Comparison of ENCODE assay signal across 13 cellular contexts in the genomic region with DNA sequence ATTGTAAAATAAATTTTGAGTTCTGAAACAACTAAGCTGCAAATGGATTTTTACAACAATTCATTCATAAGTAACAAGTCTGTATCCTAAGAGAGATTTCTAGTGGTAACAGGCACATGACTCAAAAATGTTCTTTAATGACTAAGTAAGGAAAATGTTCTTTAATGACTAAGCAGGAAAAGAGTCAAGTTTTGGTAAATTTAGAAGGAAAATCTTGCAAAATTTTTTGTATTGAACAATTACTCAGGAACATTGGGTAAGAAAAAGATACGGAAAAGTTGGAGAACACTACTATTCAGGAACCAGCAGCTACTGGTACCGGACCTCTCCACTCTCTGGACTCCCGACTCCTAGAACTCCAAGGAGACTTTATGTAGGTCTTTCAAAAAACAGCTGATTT. TPM values are rescaled to one million over a fixed set of nuclear protein-coding genes. Genes with fewer than 3 reads are reported as not detected.
DNase-seq lines count a peak whose midpoint lies in the region; ATAC-seq, FAIRE-seq and TF ChIP-seq lines count a peak whose summit lies in the region.
"Had no signal": no experiment of that assay in that cellular context is flagged by ENCODE, and none has a peak within 500 bp of the region (broad histone marks: within the 10 kb centered on the region; RNA-seq: fewer than 3 reads in every experiment).

No MANE protein-coding gene starts in this region.

- no peaks in the 10 kb centered on the region for H3K9me3 Mint-ChIP-seq in HFFc6
- H3K9me3 Mint-ChIP-seq: T-helper 2 cell treated with Interferon-gamma antibody and Interleukin-4, amounts not matched to agents 5 μg/mL and 100 μg/mL, for 36 hours had no signal

- peaks cover 35% of the 10 kb centered on the region for H3K36me3 Mint-ChIP-seq in HFFc6 (ENCODE audit: low read depth)

- no peak for ATAC-seq in activated CD4-positive, CD25-positive, alpha-beta regulatory T cell treated with anti-CD3 and anti-CD28 coated beads, Interleukin-2, amount 50 U/mL, for 24 hours
- ATAC-seq in left ventricle myocardium superior = no peak
- ATAC-seq: activated CD8-positive, alpha-beta memory T cell treated with anti-CD3 and anti-CD28 coated beads, Interleukin-2, amount 10 ng/mL, durations not matched to agents 7 days and 5 days had no signal

- no peak overlapping the region for H3K4me3 ChIP-seq in bronchial epithelial cell (ENCODE audit: low read depth, low read length)
- H3K4me3 ChIP-seq: BLaER1 treated with 17β-estradiol and CSF1 and Interleukin-3, amounts not matched to agents 10 nM and 100 nM had no signal

- no peak for FAIRE-seq in bronchial epithelial cell (lab: Jason Lieb, UNC)

- H3K27me3 ChIP-seq in bronchial epithelial cell (ENCODE audit: control insufficient read depth, insufficient read depth, low read length) = no peaks in the 10 kb centered on the region
- H3K27me3 ChIP-seq: BLaER1 treated with 17β-estradiol and CSF1 and Interleukin-3, amounts not matched to agents 10 nM and 100 nM had no signal

- in situ Hi-C loops in ACHN (cut with HindIII; ENCODE audit: low pct_ligation_motif_present, low pct_unique_long_range_greater_than_20kb, low sequenced_read_pairs) = no loop called here

- intact Hi-C loops in left ventricle myocardium superior (cut with micrococcal nuclease) = no loop called here

- TF ChIP-seq CTCF in HFFc6 (IDR thresholded peaks at IDR 0.05) = no peak
- no peak for TF ChIP-seq CTCF in bronchial epithelial cell (IDR thresholded peaks at IDR 0.05; ENCODE audit: insufficient read depth, low read length, severe bottlenecking)

- H3K4me3 Mint-ChIP-seq in HFFc6 = peak overlapping the region; percentile 81
- H3K4me3 Mint-ChIP-seq: activated CD8-positive, alpha-beta memory T cell treated with anti-CD3 and anti-CD28 coated beads, Interleukin-2, amount 10 ng/mL, durations not matched to agents 7 days and 5 days; T-helper 2 cell treated with Interferon-gamma antibody and Interleukin-4, amounts not matched to agents 5 μg/mL and 100 μg/mL, for 36 hours had no signal

- peak; percentile 67 for DNase-seq in A172 (ENCODE audit: low spot score)
- DNase-seq in HFFc6 = peak; percentile 83
- DNase-seq in bronchial epithelial cell (ENCODE audit: low read depth) = peak; percentile 77
- DNase-seq in kidney glomerular epithelial cell (lab: John Stamatoyannopoulos, UW) = peak; percentile 12
- no peak for DNase-seq in ACHN
- no peak for DNase-seq in NCI-H69 (lab: John Stamatoyannopoulos, UW)
- DNase-seq in left ventricle myocardium superior = no peak
- DNase-seq: activated CD8-positive, alpha-beta memory T cell treated with anti-CD3 and anti-CD28 coated beads, Interleukin-2, amount 10 ng/mL, durations not matched to agents 7 days and 5 days; glutamatergic neuron; NCI-H1417 treated with DMSO at 0.1 percent for 48 hours had no signal

- H3K4me1 Mint-ChIP-seq in HFFc6 (ENCODE audit: low read depth) = peaks cover 81% of the 10 kb centered on the region
- H3K4me1 Mint-ChIP-seq: activated CD8-positive, alpha-beta memory T cell treated with anti-CD3 and anti-CD28 coated beads, Interleukin-2, amount 10 ng/mL, durations not matched to agents 7 days and 5 days had no signal

- no peaks in the 10 kb centered on the region; the same call in 1 of the 2 replicates for H3K27me3 Mint-ChIP-seq in HFFc6 (ENCODE audit: insufficient read depth)
- H3K27me3 Mint-ChIP-seq: activated CD8-positive, alpha-beta memory T cell treated with anti-CD3 and anti-CD28 coated beads, Interleukin-2, amount 10 ng/mL, durations not matched to agents 7 days and 5 days had no signal

- H3K36me3 ChIP-seq in bronchial epithelial cell (ENCODE audit: control insufficient read depth, insufficient read depth, low read length) = peaks cover 1% of the 10 kb centered on the region

- H3K27ac Mint-ChIP-seq in HFFc6 = peak overlapping the region; percentile 95
- H3K27ac Mint-ChIP-seq: activated CD8-positive, alpha-beta memory T cell treated with anti-CD3 and anti-CD28 coated beads, Interleukin-2, amount 10 ng/mL, durations not matched to agents 7 days and 5 days; T-helper 2 cell treated with Interferon-gamma antibody and Interleukin-4, amounts not matched to agents 5 μg/mL and 100 μg/mL, for 36 hours had no signal

RNA-seq across cellular contexts. Expression of a gene that starts 33.5 kb away (rescaled TPM):
- total RNA-seq in A172 (2014; rRNA removed; shearing (Covaris generic)) = 70.2 and 75.6 TPM in 2 replicates
- 100 to 1,000 TPM in 1 of 6 experiments, 10 to 100 TPM in 5; 88.5 to 104 (median 95.0) TPM for total RNA-seq in HFFc6 (2021; fragmentation: NEBNext Ultra II Directional; extraction: Animal tissue kit (Norgen Biotek cat#: 25700))
- total RNA-seq in bronchial epithelial cell (19.7 and 20.5 TPM in 2 replicates), left ventricle myocardium superior (39.6 TPM)

Comparison
In these comparisons a context has a peak if more than half of its experiments do, and no peak if none do; other contexts are left out.
1. DNase-seq: peak in A172 (single experiment), HFFc6 (single experiment), bronchial epithelial cell (single experiment) and kidney glomerular epithelial cell (single experiment); none in ACHN (single experiment), NCI-H69 (single experiment) and left ventricle myocardium superior (single experiment).